Comparison of ENCODE assay signal across 20 cellular contexts in the genomic region with DNA sequence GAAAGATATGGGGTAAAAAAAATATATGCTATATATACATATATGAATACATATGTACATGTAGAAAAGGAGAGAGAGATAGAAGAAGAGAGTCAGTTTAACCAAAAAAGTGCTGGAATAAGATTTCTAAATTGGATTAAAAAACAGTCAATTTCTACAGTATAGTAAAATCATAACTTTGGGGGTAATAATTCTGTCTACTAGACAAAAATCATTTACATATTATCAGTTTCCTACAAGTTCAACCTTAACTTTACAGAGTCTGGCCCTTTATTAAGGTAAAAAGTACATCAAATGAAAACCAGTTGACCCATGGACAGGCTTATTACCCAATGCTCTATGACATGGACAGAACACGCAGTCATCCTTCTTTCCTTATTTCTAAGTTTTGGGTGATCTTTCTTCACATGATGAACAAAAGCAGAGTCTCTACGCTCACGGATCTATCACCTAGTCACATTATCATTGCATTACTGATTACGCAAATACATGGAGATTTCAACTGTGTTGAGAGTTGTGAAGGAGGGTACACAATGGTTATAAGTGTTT.
DNase-seq lines count a peak whose midpoint lies in the region; ATAC-seq and TF ChIP-seq lines count a peak whose summit lies in the region.
"Had no signal": no experiment of that assay in that cellular context is flagged by ENCODE, and none has a peak within 500 bp of the region (broad histone marks: within the 10 kb centered on the region; RNA-seq: fewer than 3 reads in every experiment).

No MANE protein-coding gene starts in this region.

- H4K20me1 ChIP-seq in GM23248 (ENCODE audit: insufficient read depth), result no peaks in the 10 kb centered on the region

- TF ChIP-seq POLR2A in right lobe of liver (IDR thresholded peaks at IDR 0.05) (no peak), tibial nerve (IDR thresholded peaks at IDR 0.05) (no peak)

- H3K4me1 ChIP-seq in GM23248 (ENCODE audit: insufficient read depth) (peaks cover 22% of the 10 kb centered on the region), right lobe of liver (peaks cover 0 to 22% (median 2%) of the 10 kb centered on the region in 4 donors), tibial nerve (peaks cover 0 to 24% (median 10%) of the 10 kb centered on the region in 4 donors)
- H3K4me1 ChIP-seq: Caco-2 had no signal

- intact Hi-C loops in right lobe of liver (cut with DNase I), result no loop called here

- WGBS in GM23248 (ENCODE audit: low coverage in 1 of 2, low lambda C conversion rate in 2 of 2, missing lambda C conversion rate in 2 of 2), 2 experiments, result 96 to 99% methylated on average over 4 of the region's 4 CpGs
- 57% methylated on average over 4 of the region's 4 CpGs for WGBS in right lobe of liver (ENCODE audit: insufficient coverage, low coverage, low lambda C conversion rate, missing lambda C conversion rate)
- 95 to 96% methylated on average over 4 of the region's 4 CpGs for WGBS in tibial nerve, 2 donors

- no peak overlapping the region for H3K9ac ChIP-seq in GM23248
- H3K9ac ChIP-seq: KMS-11 had no signal

- TF ChIP-seq CTCF in right lobe of liver (IDR thresholded peaks at IDR 0.05), result no peak
- TF ChIP-seq CTCF in tibial nerve (IDR thresholded peaks at IDR 0.05), result no peak

- H3K79me2 ChIP-seq in GM23248 (ENCODE audit: insufficient read depth), result no peaks in the 10 kb centered on the region

- H3F3A ChIP-seq in GM23248 (ENCODE audit: insufficient read depth), result peaks cover 21% of the 10 kb centered on the region

- peak in 3 of 4 donors; percentile 23 to 49 (median 33) for ATAC-seq in right lobe of liver
- no peak for ATAC-seq in HG02571 (IDR thresholded peaks at IDR 0.05; ENCODE audit: unreplicated experiment)
- ATAC-seq in GM18498 (IDR thresholded peaks at IDR 0.05; ENCODE audit: unreplicated experiment), result no peak
- ATAC-seq in HG03342 (IDR thresholded peaks at IDR 0.05; ENCODE audit: unreplicated experiment), result no peak

- H3K9me3 ChIP-seq in GM23248 (ENCODE audit: low read depth), result no peaks in the 10 kb centered on the region
- no peaks in the 10 kb centered on the region for H3K9me3 ChIP-seq in right lobe of liver
- no peaks in the 10 kb centered on the region for H3K9me3 ChIP-seq in tibial nerve
- H3K9me3 ChIP-seq: Caco-2 had no signal

- H3K4me3 ChIP-seq in GM23248 (no peak overlapping the region), right lobe of liver (no peak overlapping the region), tibial nerve (no peak overlapping the region)

- H3K9me2 ChIP-seq in GM23248 (ENCODE audit: insufficient read depth), result no peaks in the 10 kb centered on the region

- no peaks in the 10 kb centered on the region for H3K36me3 ChIP-seq in GM23248 (ENCODE audit: low read depth)
- H3K36me3 ChIP-seq in right lobe of liver, result no peaks in the 10 kb centered on the region
- no peaks in the 10 kb centered on the region for H3K36me3 ChIP-seq in tibial nerve

- H2AFZ ChIP-seq in GM23248, result peak overlapping the region; percentile 97; the same call in 1 of the 2 replicates

- H3K27me3 ChIP-seq in GM23248 (replicated peaks; ENCODE audit: insufficient read depth) (no peaks in the 10 kb centered on the region), right lobe of liver (no peaks in the 10 kb centered on the region), tibial nerve (no peaks in the 10 kb centered on the region)

- in situ Hi-C loops in GM23248 (cut with MboI), result no loop called here

- no peak overlapping the region for H3K4me2 ChIP-seq in GM23248 (ENCODE audit: unreplicated experiment)
- H3K4me2 ChIP-seq: KMS-11 had no signal

- H3K27ac ChIP-seq in GM23248, result no peak overlapping the region
- H3K27ac ChIP-seq in epithelial cell of prostate, result peak overlapping the region; percentile 75
- H3K27ac ChIP-seq in right lobe of liver, result no peak overlapping the region
- H3K27ac ChIP-seq in tibial nerve, result peak overlapping the region; percentile 89 to 97 (median 91)
- H3K27ac ChIP-seq: KMS-11, RWPE1 had no signal

- no peak for TF ChIP-seq EP300 in tibial nerve (IDR thresholded peaks at IDR 0.05)

- DNase-seq in GM23248 (no peak), epithelial cell of prostate (ENCODE audit: low read depth, low spot score) (no peak), right lobe of liver (no peak), tibial nerve (ENCODE audit: low spot score in 2 of 2) (no peak), NCI-H2081 treated with DMSO at 0.1 percent for 48 hours (lab: John Stamatoyannopoulos, UW) (no peak)
- DNase-seq: Caco-2; CD4-positive, CD25-positive, alpha-beta regulatory T cell; DMS153; GDM1; MV-4-11; NCI-H1694 treated with DMSO at 0.1 percent for 48 hours; NCI-H2107; NCI-H510A; PC-3; SIG-M5 had no signal

Comparison
In these comparisons a context has a peak if more than half of its experiments do, and no peak if none do; other contexts are left out.
1. H3K27ac ChIP-seq: peak in epithelial cell of prostate (single experiment) and tibial nerve (4 of 4); none in GM23248 (single experiment) and right lobe of liver (0 of 3).
2. ATAC-seq: peak in right lobe of liver (3 of 4); none in HG02571 (single experiment), GM18498 (single experiment) and HG03342 (single experiment).